10 cellular contexts compared by ENCODE assay signal in genomic region chr19:41223431-41224234, GRCh38. TPM values are rescaled to one million over a fixed set of nuclear protein-coding genes. Genes with fewer than 3 reads are reported as not detected.
DNase-seq lines count a peak whose midpoint lies in the region; ATAC-seq and TF ChIP-seq lines count a peak whose summit lies in the region.
"Had no signal": no experiment of that assay in that cellular context is flagged by ENCODE, and none has a peak within 500 bp of the region (broad histone marks: within the 10 kb centered on the region; RNA-seq: fewer than 3 reads in every experiment).

No MANE protein-coding gene starts in this region.

- no peak overlapping the region for H3K4me3 ChIP-seq in lung

- no peak overlapping the region for H3K4me3 Mint-ChIP-seq in stimulated activated naive CD8-positive, alpha-beta T cell treated with anti-CD3 and anti-CD28 coated beads, Interleukin-15, amount 100 ng/mL, for 72 hours
- peak overlapping the region in 3 of 5 experiments; percentile 24 to 61 (median 25) for H3K4me3 Mint-ChIP-seq in brain
- H3K4me3 Mint-ChIP-seq: activated T-cell treated with anti-CD3 and anti-CD28 coated beads, Interleukin-2, amount 50 U/mL, for 4 hours had no signal

- H3K27me3 ChIP-seq in lung (ENCODE audit: control insufficient read depth, insufficient read depth): no peaks in the 10 kb centered on the region

- DNase-seq in stimulated activated naive CD8-positive, alpha-beta T cell treated with anti-CD3 and anti-CD28 coated beads, Interleukin-15, Interleukin-2, amounts not matched to agents 100 U/mL and 50 U/mL, for 24 hours: peak; percentile 23
- no peak for DNase-seq in stimulated activated naive CD8-positive, alpha-beta T cell treated with anti-CD3 and anti-CD28 coated beads, Interleukin-15, amount 100 ng/mL, for 72 hours
- DNase-seq in lung (ENCODE audit: low spot score) (no peak), GOT3 (lab: John Stamatoyannopoulos, UW) (no peak), inferior parietal cortex (ENCODE audit: extremely low spot score) (no peak)
- DNase-seq: activated T-cell treated with anti-CD3 and anti-CD28 coated beads, Interleukin-2, amount 50 U/mL, for 4 hours; CD4-positive, CD25-positive, alpha-beta regulatory T cell had no signal

- H3K9me3 Mint-ChIP-seq in stimulated activated naive CD8-positive, alpha-beta T cell treated with anti-CD3 and anti-CD28 coated beads, Interleukin-15, amount 100 ng/mL, for 72 hours: no peaks in the 10 kb centered on the region
- H3K9me3 Mint-ChIP-seq in brain: no peaks in the 10 kb centered on the region
- H3K9me3 Mint-ChIP-seq: activated T-cell treated with anti-CD3 and anti-CD28 coated beads, Interleukin-2, amount 50 U/mL, for 4 hours had no signal

- H3K36me3 Mint-ChIP-seq in brain: peaks cover 7% of the 10 kb centered on the region
- H3K36me3 Mint-ChIP-seq: CD4-positive, CD25-positive, alpha-beta regulatory T cell had no signal

- ATAC-seq in stimulated activated naive CD8-positive, alpha-beta T cell treated with anti-CD3 and anti-CD28 coated beads, Interleukin-15, Interleukin-2, amounts not matched to agents 100 U/mL and 50 U/mL, for 24 hours: no peak
- no peak for ATAC-seq in stimulated activated naive CD8-positive, alpha-beta T cell treated with anti-CD3 and anti-CD28 coated beads, Interleukin-15, amount 100 ng/mL, for 72 hours
- ATAC-seq in lung (ENCODE audit: insufficient read depth, low FRiP score): no peak
- no peak for ATAC-seq in HG03139 (IDR thresholded peaks at IDR 0.05; ENCODE audit: unreplicated experiment)
- ATAC-seq in GM18505 (IDR thresholded peaks at IDR 0.05; ENCODE audit: unreplicated experiment): no peak
- ATAC-seq: activated T-cell treated with anti-CD3 and anti-CD28 coated beads, Interleukin-2, amount 50 U/mL, for 4 hours had no signal

- no peak for TF ChIP-seq POLR2A in GM18505 (IDR thresholded peaks at IDR 0.05; ENCODE audit: borderline replicate concordance, extremely low read depth, insufficient read depth, insufficient read length)

- peak overlapping the region in 1 of 2 donors; percentile 2 for H3K27ac Mint-ChIP-seq in stimulated activated naive CD8-positive, alpha-beta T cell treated with anti-CD3 and anti-CD28 coated beads, Interleukin-15, amount 100 ng/mL, for 72 hours
- H3K27ac Mint-ChIP-seq in brain: peak overlapping the region; percentile 4 to 82 (median 73)

- H3K4me1 ChIP-seq in lung (ENCODE audit: control insufficient read depth in 2 of 2, insufficient read depth in 2 of 2, low read length in 2 of 2): peaks cover 0 to 5% of the 10 kb centered on the region in 2 donors

- 46 to 71% methylated on average over 8 of the region's 8 CpGs for WGBS in lung, 2 donors

- H3K27me3 Mint-ChIP-seq in stimulated activated naive CD8-positive, alpha-beta T cell treated with anti-CD3 and anti-CD28 coated beads, Interleukin-15, amount 100 ng/mL, for 72 hours: peaks cover 49% of the 10 kb centered on the region
- H3K27me3 Mint-ChIP-seq in brain: peaks cover 13% of the 10 kb centered on the region

- no peaks in the 10 kb centered on the region for H3K36me3 ChIP-seq in lung (ENCODE audit: control insufficient read depth in 2 of 2, insufficient read depth in 2 of 2, low read length in 2 of 2)

- H3K27ac ChIP-seq in lung (ENCODE audit: low read depth in 1 of 2, low read length in 1 of 2): peak overlapping the region; percentile 26 to 43

- no peak for TF ChIP-seq CTCF in brain (conservative IDR thresholded peaks at IDR 0.05)
- TF ChIP-seq CTCF in lung (IDR thresholded peaks at IDR 0.05; ENCODE audit: control extremely low read depth, extremely low read depth): no peak

- peaks cover 50% of the 10 kb centered on the region for H3K4me1 Mint-ChIP-seq in stimulated activated naive CD8-positive, alpha-beta T cell treated with anti-CD3 and anti-CD28 coated beads, Interleukin-15, amount 100 ng/mL, for 72 hours
- peaks cover 59% of the 10 kb centered on the region for H3K4me1 Mint-ChIP-seq in brain

- H3K9me3 ChIP-seq in lung (ENCODE audit: control insufficient read depth in 2 of 2, insufficient read depth in 1 of 2, low read length in 1 of 2): no peaks in the 10 kb centered on the region

RNA-seq across cellular contexts. Expression of gene AXL, which starts 4.6 kb away (rescaled TPM):
- 10.9 TPM for polyA plus RNA-seq in brain (ENCODE audit: insufficient read depth, low read depth, low replicate concordance)
- 10 to 100 TPM; 48.6 to 53.0 TPM for total RNA-seq in lung
- polyA plus RNA-seq in lung: 10 to 100 TPM in 1 of 2 donors, 1 to 10 TPM in 1; 8.2 to 13.4 TPM
- total RNA-seq: CD4-positive, CD25-positive, alpha-beta regulatory T cell had no signal

RNA-seq across cellular contexts. Expression of gene CYP2S1, which starts 30.6 kb away (rescaled TPM):
- 0.54 TPM for polyA plus RNA-seq in brain (ENCODE audit: insufficient read depth, low read depth, low replicate concordance)
- 10 to 100 TPM in 1 of 2 donors, 1 to 10 TPM in 1; 9.7 to 13.2 TPM for total RNA-seq in lung
- polyA plus RNA-seq in lung: 1 to 10 TPM; 5.2 to 5.4 TPM
- total RNA-seq: CD4-positive, CD25-positive, alpha-beta regulatory T cell had no signal

RNA-seq across cellular contexts. Expression of gene HNRNPUL1, which starts 40.5 kb away (rescaled TPM):
- polyA plus RNA-seq in brain (ENCODE audit: insufficient read depth, low read depth, low replicate concordance) (329 TPM), lung (10 to 100 TPM; 92.2 to 96.0 TPM)
- 100 to 1,000 TPM; 192 to 198 TPM for total RNA-seq in lung

Comparison
In these comparisons a context has a peak if more than half of its experiments do, and no peak if none do; other contexts are left out.
1. H3K4me3 Mint-ChIP-seq: peak in brain (3 of 5); none in stimulated activated naive CD8-positive, alpha-beta T cell treated with anti-CD3 and anti-CD28 coated beads, Interleukin-15, amount 100 ng/mL, for 72 hours (0 of 2).